In the genomic region with DNA sequence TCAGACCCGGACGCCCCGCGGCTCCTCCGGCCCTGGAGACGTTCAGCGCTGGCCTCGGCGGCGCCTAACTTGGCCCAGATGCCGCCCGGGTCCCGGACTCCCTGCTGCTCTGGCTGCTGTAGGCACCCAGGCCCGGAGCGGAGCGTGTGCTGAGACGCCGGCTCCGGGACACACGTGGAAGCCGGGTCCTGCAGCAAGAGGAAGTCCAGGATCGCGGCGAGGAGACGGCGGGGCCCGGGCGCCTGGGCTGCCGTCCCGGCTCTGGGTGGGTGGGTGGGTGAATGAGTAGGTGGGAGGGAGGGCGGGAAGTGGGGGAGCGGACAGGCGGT, we compare ENCODE assay signal across 3 cellular contexts.
TF ChIP-seq lines count a peak whose summit lies in the region.

No MANE protein-coding gene starts in this region.

TF ChIP-seq in HEK293, 187 proteins besides CTCF, POLR2A, EP300 and RAD21 (continues in another document):
- no peak for TF ChIP-seq ZNF416 (tag by site-specific recombination; IDR thresholded peaks at IDR 0.05)
- TF ChIP-seq, protein P1, sequence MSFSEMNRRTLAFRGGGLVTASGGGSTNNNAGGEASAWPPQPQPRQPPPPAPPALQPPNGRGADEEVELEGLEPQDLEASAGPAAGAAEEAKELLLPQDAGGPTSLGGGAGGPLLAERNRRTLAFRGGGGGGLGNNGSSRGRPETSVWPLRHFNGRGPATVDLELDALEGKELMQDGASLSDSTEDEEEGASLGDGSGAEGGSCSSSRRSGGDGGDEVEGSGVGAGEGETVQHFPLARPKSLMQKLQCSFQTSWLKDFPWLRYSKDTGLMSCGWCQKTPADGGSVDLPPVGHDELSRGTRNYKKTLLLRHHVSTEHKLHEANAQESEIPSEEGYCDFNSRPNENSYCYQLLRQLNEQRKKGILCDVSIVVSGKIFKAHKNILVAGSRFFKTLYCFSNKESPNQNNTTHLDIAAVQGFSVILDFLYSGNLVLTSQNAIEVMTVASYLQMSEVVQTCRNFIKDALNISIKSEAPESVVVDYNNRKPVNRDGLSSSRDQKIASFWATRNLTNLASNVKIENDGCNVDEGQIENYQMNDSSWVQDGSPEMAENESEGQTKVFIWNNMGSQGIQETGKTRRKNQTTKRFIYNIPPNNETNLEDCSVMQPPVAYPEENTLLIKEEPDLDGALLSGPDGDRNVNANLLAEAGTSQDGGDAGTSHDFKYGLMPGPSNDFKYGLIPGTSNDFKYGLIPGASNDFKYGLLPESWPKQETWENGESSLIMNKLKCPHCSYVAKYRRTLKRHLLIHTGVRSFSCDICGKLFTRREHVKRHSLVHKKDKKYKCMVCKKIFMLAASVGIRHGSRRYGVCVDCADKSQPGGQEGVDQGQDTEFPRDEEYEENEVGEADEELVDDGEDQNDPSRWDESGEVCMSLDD (tag by site-specific recombination; IDR thresholded peaks at IDR 0.05), result no peak
- TF ChIP-seq ZNF777 (tag by site-specific recombination; IDR thresholded peaks at IDR 0.05; ENCODE audit: borderline replicate concordance), result peak; percentile 40; the same call in 1 of the 2 replicates
- no peak for TF ChIP-seq SALL2 (tag by site-specific recombination; IDR thresholded peaks at IDR 0.05; ENCODE audit: borderline replicate concordance)
- TF ChIP-seq, protein P2, sequence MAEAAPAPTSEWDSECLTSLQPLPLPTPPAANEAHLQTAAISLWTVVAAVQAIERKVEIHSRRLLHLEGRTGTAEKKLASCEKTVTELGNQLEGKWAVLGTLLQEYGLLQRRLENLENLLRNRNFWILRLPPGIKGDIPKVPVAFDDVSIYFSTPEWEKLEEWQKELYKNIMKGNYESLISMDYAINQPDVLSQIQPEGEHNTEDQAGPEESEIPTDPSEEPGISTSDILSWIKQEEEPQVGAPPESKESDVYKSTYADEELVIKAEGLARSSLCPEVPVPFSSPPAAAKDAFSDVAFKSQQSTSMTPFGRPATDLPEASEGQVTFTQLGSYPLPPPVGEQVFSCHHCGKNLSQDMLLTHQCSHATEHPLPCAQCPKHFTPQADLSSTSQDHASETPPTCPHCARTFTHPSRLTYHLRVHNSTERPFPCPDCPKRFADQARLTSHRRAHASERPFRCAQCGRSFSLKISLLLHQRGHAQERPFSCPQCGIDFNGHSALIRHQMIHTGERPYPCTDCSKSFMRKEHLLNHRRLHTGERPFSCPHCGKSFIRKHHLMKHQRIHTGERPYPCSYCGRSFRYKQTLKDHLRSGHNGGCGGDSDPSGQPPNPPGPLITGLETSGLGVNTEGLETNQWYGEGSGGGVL (tag by site-specific recombination; IDR thresholded peaks at IDR 0.05), result no peak
- TF ChIP-seq ZBTB1 (tag by site-specific recombination; IDR thresholded peaks at IDR 0.05), result no peak
- TF ChIP-seq ZNF529 (tag by site-specific recombination; IDR thresholded peaks at IDR 0.05; ENCODE audit: insufficient replicate concordance), result no peak
- TF ChIP-seq ZIC2 (tag by site-specific recombination; IDR thresholded peaks at IDR 0.05), result peak; percentile 23
- no peak for TF ChIP-seq ZNF677 (tag by site-specific recombination; IDR thresholded peaks at IDR 0.05)

TF ChIP-seq in K562, 482 proteins besides CTCF, POLR2A, EP300 and RAD21 (continues in another document):
- TF ChIP-seq BRF1 (IDR thresholded peaks at IDR 0.05; ENCODE audit: borderline replicate concordance, extremely low read depth, insufficient read length) (no peak), JUN (IDR thresholded peaks at IDR 0.05; ENCODE audit: borderline replicate concordance, low read depth, low read length) (no peak), JUN (CRISPR knock-in tag; IDR thresholded peaks at IDR 0.05; ENCODE audit: borderline replicate concordance) (no peak), DIDO1 (tag; IDR thresholded peaks at IDR 0.05; ENCODE audit: low read depth) (no peak), SMAD3 (CRISPR knock-in tag; conservative IDR thresholded peaks at IDR 0.05) (no peak), ZNF696 (CRISPR knock-in tag; conservative IDR thresholded peaks at IDR 0.05) (no peak), POLR3A (IDR thresholded peaks at IDR 0.05; ENCODE audit: borderline replicate concordance, extremely low read depth, insufficient read depth, insufficient read length) (no peak), PHF8 (IDR thresholded peaks at IDR 0.05; ENCODE audit: borderline replicate concordance, low read length) (peak; percentile 36; the same call in 1 of the 2 replicates), TEAD4 (IDR thresholded peaks at IDR 0.05; ENCODE audit: low read length) (no peak), TEAD4 (CRISPR knock-in tag; IDR thresholded peaks at IDR 0.05; ENCODE audit: borderline replicate concordance) (no peak), ZNF239 (CRISPR knock-in tag; IDR thresholded peaks at IDR 0.05) (no peak), FUS (optimal IDR thresholded peaks at IDR 0.05; ENCODE audit: low read depth, low read length) (peak; percentile 47), HDAC1 (IDR thresholded peaks at IDR 0.05) (no peak), ZC3H4 (CRISPR knock-in tag; IDR thresholded peaks at IDR 0.05; ENCODE audit: borderline replicate concordance) (peak; percentile 71; the same call in 1 of the 2 replicates), RCOR1 (IDR thresholded peaks at IDR 0.05; ENCODE audit: borderline replicate concordance in 1 of 2, low read depth in 2 of 2, low read length in 2 of 2) (no peak), RHOXF2B (CRISPR knock-in tag; conservative IDR thresholded peaks at IDR 0.05) (no peak), ZEB2 (IDR thresholded peaks at IDR 0.05) (no peak), FOS (IDR thresholded peaks at IDR 0.05; ENCODE audit: extremely low read depth, insufficient read length) (no peak), POLR2G (IDR thresholded peaks at IDR 0.05; ENCODE audit: low read depth, low read length) (peak; percentile 64), PYGO2 (tag; IDR thresholded peaks at IDR 0.05) (no peak), TFAM (CRISPR knock-in tag; conservative IDR thresholded peaks at IDR 0.05) (no peak)
- TF ChIP-seq, protein P2 (CRISPR knock-in tag; IDR thresholded peaks at IDR 0.05), result no peak
- TF ChIP-seq, protein P3, sequence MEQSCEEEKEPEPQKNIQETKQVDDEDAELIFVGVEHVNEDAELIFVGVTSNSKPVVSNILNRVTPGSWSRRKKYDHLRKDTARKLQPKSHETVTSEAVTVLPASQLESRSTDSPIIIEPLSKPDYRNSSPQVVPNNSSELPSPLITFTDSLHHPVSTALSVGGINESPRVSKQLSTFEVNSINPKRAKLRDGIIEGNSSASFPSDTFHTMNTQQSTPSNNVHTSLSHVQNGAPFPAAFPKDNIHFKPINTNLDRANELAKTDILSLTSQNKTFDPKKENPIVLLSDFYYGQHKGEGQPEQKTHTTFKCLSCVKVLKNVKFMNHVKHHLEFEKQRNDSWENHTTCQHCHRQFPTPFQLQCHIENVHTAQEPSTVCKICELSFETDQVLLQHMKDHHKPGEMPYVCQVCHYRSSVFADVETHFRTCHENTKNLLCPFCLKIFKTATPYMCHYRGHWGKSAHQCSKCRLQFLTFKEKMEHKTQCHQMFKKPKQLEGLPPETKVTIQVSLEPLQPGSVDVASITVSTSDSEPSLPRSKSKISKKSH (CRISPR knock-in tag; IDR thresholded peaks at IDR 0.05), result no peak

TF ChIP-seq in HepG2, 621 proteins besides CTCF, POLR2A, EP300 and RAD21:
- TF ChIP-seq MTF2 (CRISPR knock-in tag; IDR thresholded peaks at IDR 0.05; ENCODE audit: borderline replicate concordance), result 0 out of 2 replicates have a peak, but pooled peaks have one; percentile 58
- TF ChIP-seq ZNF777 (CRISPR knock-in tag; IDR thresholded peaks at IDR 0.05), result peak; percentile 47; the same call in 1 of the 2 replicates
- no peak for TF ChIP-seq NBN (conservative IDR thresholded peaks at IDR 0.05)
- TF ChIP-seq, protein P4, sequence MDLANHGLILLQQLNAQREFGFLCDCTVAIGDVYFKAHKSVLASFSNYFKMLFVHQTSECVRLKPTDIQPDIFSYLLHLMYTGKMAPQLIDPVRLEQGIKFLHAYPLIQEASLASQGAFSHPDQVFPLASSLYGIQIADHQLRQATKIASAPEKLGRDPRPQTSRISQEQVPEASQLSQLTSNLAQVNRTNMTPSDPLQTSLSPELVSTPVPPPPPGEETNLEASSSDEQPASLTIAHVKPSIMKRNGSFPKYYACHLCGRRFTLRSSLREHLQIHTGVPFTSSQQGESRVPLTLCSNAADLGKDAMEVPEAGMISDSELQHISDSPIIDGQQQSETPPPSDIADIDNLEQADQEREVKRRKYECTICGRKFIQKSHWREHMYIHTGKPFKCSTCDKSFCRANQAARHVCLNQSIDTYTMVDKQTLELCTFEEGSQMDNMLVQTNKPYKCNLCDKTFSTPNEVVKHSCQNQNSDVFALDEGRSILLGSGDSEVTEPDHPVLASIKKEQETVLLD (CRISPR knock-in tag; IDR thresholded peaks at IDR 0.05; ENCODE audit: low read depth), result 0 out of 2 replicates have a peak, but pooled peaks have one; percentile 4
- TF ChIP-seq, protein P5, sequence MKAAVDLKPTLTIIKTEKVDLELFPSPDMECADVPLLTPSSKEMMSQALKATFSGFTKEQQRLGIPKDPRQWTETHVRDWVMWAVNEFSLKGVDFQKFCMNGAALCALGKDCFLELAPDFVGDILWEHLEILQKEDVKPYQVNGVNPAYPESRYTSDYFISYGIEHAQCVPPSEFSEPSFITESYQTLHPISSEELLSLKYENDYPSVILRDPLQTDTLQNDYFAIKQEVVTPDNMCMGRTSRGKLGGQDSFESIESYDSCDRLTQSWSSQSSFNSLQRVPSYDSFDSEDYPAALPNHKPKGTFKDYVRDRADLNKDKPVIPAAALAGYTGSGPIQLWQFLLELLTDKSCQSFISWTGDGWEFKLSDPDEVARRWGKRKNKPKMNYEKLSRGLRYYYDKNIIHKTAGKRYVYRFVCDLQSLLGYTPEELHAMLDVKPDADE (CRISPR knock-in tag; IDR thresholded peaks at IDR 0.05), result no peak
- peak; percentile 46; the same call in 1 of the 2 replicates for TF ChIP-seq RBFOX2 (IDR thresholded peaks at IDR 0.05; ENCODE audit: low read depth, low read length)
